ENCODE assay signal across 9 cellular contexts in genomic region chr13:40651866-40652587, GRCh38. TPM values are rescaled to one million over a fixed set of nuclear protein-coding genes. Genes with fewer than 3 reads are reported as not detected.
DNase-seq lines count a peak whose midpoint lies in the region; ATAC-seq and TF ChIP-seq lines count a peak whose summit lies in the region.
"Had no signal": no experiment of that assay in that cellular context is flagged by ENCODE, and none has a peak within 500 bp of the region (broad histone marks: within the 10 kb centered on the region; RNA-seq: fewer than 3 reads in every experiment).

No MANE protein-coding gene starts in this region.

- peak; percentile 73 for DNase-seq in mesendoderm
- DNase-seq in activated CD4-positive, CD25-positive, alpha-beta regulatory T cell treated with anti-CD3 and anti-CD28 coated beads, Interleukin-2, amount 50 U/mL, for 72 hours = no peak
- DNase-seq in putamen (ENCODE audit: low spot score) = no peak
- no peak for DNase-seq in Caco-2
- DNase-seq: esophagus squamous epithelium, NCI-H2171 treated with DMSO at 0.1 percent for 48 hours had no signal

- H2BK120ac ChIP-seq in mesendoderm (ENCODE audit: low read depth, low read length) = no peak overlapping the region

- H3K36me3 Mint-ChIP-seq in IgD-negative memory B cell (no peaks in the 10 kb centered on the region), Caco-2 (ENCODE audit: insufficient read depth, unreplicated experiment) (peaks cover 6% of the 10 kb centered on the region)

- peak overlapping the region; percentile 69 for H4K8ac ChIP-seq in mesendoderm (ENCODE audit: low read depth, low read length)

- no peak overlapping the region for H3K9ac ChIP-seq in mesendoderm (ENCODE audit: low read length)

- no peaks in the 10 kb centered on the region for H3K9me3 ChIP-seq in Caco-2
- H3K9me3 ChIP-seq: esophagus squamous epithelium had no signal

- H3K27ac Mint-ChIP-seq in IgD-negative memory B cell (peak overlapping the region; percentile 73 to 95 (median 85)), Caco-2 (ENCODE audit: unreplicated experiment) (no peak overlapping the region)

- peak overlapping the region; percentile 24 for H3K4ac ChIP-seq in mesendoderm (ENCODE audit: low read depth, low read length)

- peaks cover 10% of the 10 kb centered on the region for H3K4me1 ChIP-seq in mesendoderm (ENCODE audit: control insufficient read depth, low read depth, low read length)
- peaks cover 28% of the 10 kb centered on the region for H3K4me1 ChIP-seq in Caco-2

- H3K18ac ChIP-seq in mesendoderm (ENCODE audit: low read length) = no peak overlapping the region

- H3K36me3 ChIP-seq in mesendoderm (ENCODE audit: control insufficient read depth, insufficient read depth, low read length) (no peaks in the 10 kb centered on the region), Caco-2 (ENCODE audit: control insufficient read depth, insufficient read depth, low read length) (no peaks in the 10 kb centered on the region)
- H3K36me3 ChIP-seq: esophagus squamous epithelium had no signal

- peaks cover 49% of the 10 kb centered on the region for H3K79me2 ChIP-seq in mesendoderm (ENCODE audit: control insufficient read depth, insufficient read depth, low read length)

- H3K79me1 ChIP-seq in mesendoderm (ENCODE audit: low read length) = peaks cover 4% of the 10 kb centered on the region

- H3K9me3 Mint-ChIP-seq in IgD-negative memory B cell (no peaks in the 10 kb centered on the region), Caco-2 (ENCODE audit: unreplicated experiment) (no peaks in the 10 kb centered on the region)

- no peak overlapping the region for H3K23ac ChIP-seq in mesendoderm (ENCODE audit: low read length)

- H3K4me3 ChIP-seq in mesendoderm (ENCODE audit: low read length) = no peak overlapping the region
- no peak overlapping the region for H3K4me3 ChIP-seq in Caco-2 (ENCODE audit: low read depth, low read length)
- H3K4me3 ChIP-seq: esophagus squamous epithelium had no signal

- no peak overlapping the region for H2BK5ac ChIP-seq in mesendoderm (ENCODE audit: low read length)

- no peak overlapping the region for H3K4me2 ChIP-seq in mesendoderm (ENCODE audit: low read length)

- no TSS peak for BruUV-seq in Caco-2 (replicated peaks; lab: Mats Ljungman, UMichigan)

- no peak overlapping the region for H2AK5ac ChIP-seq in mesendoderm (ENCODE audit: low read length)

- no peak overlapping the region for H2BK15ac ChIP-seq in mesendoderm (replicated peaks; ENCODE audit: low read depth)

- ATAC-seq in GM18870 (IDR thresholded peaks at IDR 0.05; ENCODE audit: unreplicated experiment) = peak; percentile 34
- ATAC-seq in GM21737 (IDR thresholded peaks at IDR 0.05; ENCODE audit: unreplicated experiment) = peak; percentile 33

- TF ChIP-seq CTCF in Caco-2 (IDR thresholded peaks at IDR 0.05; ENCODE audit: insufficient read depth in 1 of 2, low read depth in 1 of 2, low read length in 1 of 2, severe bottlenecking in 1 of 2, unreplicated experiment in 1 of 2) = no peak

- intact Hi-C loops in Caco-2 (cut with micrococcal nuclease; ENCODE audit: unreplicated experiment) = no loop called here

- H3K4me1 Mint-ChIP-seq in IgD-negative memory B cell (peaks cover 72 to 78% (median 73%) of the 10 kb centered on the region in 3 donors), Caco-2 (ENCODE audit: low read depth, unreplicated experiment) (no peaks in the 10 kb centered on the region)

- no peak overlapping the region for H3K56ac ChIP-seq in mesendoderm (ENCODE audit: low read length)

- WGBS in mesendoderm (ENCODE audit: extremely low coverage, insufficient coverage, low lambda C conversion rate) = no CpG with 5 or more reads among the region's 14 CpGs

- H3K27me3 Mint-ChIP-seq in IgD-negative memory B cell = no peaks in the 10 kb centered on the region
- no peaks in the 10 kb centered on the region for H3K27me3 Mint-ChIP-seq in Caco-2 (ENCODE audit: insufficient read depth, unreplicated experiment)

- CTCF ChIA-PET in Caco-2 (lab: Charles Lee) = no interaction called here

- no peak overlapping the region for H4K5ac ChIP-seq in mesendoderm (ENCODE audit: low read length)

- peak overlapping the region; percentile 84 to 91 (median 88) for H3K4me3 Mint-ChIP-seq in IgD-negative memory B cell
- no peak overlapping the region for H3K4me3 Mint-ChIP-seq in Caco-2 (ENCODE audit: unreplicated experiment)

- POLR2A ChIA-PET in Caco-2 (lab: Charles Lee) = no interaction called here

- H3K27ac ChIP-seq in mesendoderm (ENCODE audit: low read depth, low read length) = peak overlapping the region; percentile 45
- H3K27ac ChIP-seq: esophagus squamous epithelium had no signal

- no peaks in the 10 kb centered on the region for H3K27me3 ChIP-seq in mesendoderm (ENCODE audit: insufficient read depth, low read length, poor library complexity)
- no peaks in the 10 kb centered on the region for H3K27me3 ChIP-seq in Caco-2 (replicated peaks; ENCODE audit: control insufficient read depth, insufficient read depth, low read length)
- H3K27me3 ChIP-seq: esophagus squamous epithelium had no signal

RNA-seq across cellular contexts. Expression of gene FOXO1, which starts 14.4 kb away (rescaled TPM):
- 16.5 TPM for polyA plus RNA-seq in IgD-negative memory B cell
- polyA plus RNA-seq in mesendoderm (2013, experiment 1 of 2) = 12.8 TPM
- polyA plus RNA-seq in mesendoderm (2013, experiment 2 of 2) = 13.3 TPM
- 10.4 and 11.4 TPM in 2 replicates for total RNA-seq in Caco-2 (2022)
